9 cellular contexts compared by ENCODE assay signal in genomic region chr14:95524706-95525512, GRCh38. TPM values are rescaled to one million over a fixed set of nuclear protein-coding genes. Genes with fewer than 3 reads are reported as not detected.
DNase-seq lines count a peak whose midpoint lies in the region; ATAC-seq, FAIRE-seq and TF ChIP-seq lines count a peak whose summit lies in the region.
"Had no signal": no experiment of that assay in that cellular context is flagged by ENCODE, and none has a peak within 500 bp of the region (broad histone marks: within the 10 kb centered on the region; RNA-seq: fewer than 3 reads in every experiment).

No MANE protein-coding gene starts in this region.

- H3K4me2 ChIP-seq in K562 (ENCODE audit: insufficient read depth, low read length) = 0 out of 2 replicates have a peak overlapping the region, but pooled peaks have one; percentile 3

- intact Hi-C loops in K562 (cut with micrococcal nuclease) = no loop called here

- no TSS peak for BruUV-seq in K562 (replicated peaks; lab: Mats Ljungman, UMichigan)

- no peaks in the 10 kb centered on the region for H3K9me1 ChIP-seq in K562 (ENCODE audit: control insufficient read depth, insufficient read depth, low read length)

- no peak for TF ChIP-seq EP300 in K562 (IDR thresholded peaks at IDR 0.05; ENCODE audit: low read length)

- TF ChIP-seq CTCF in K562 (IDR thresholded peaks at IDR 0.05 in 2 of 3, conservative IDR thresholded peaks at IDR 0.05 in 1 of 3; ENCODE audit: insufficient read depth in 2 of 3, low read depth in 1 of 3, low read length in 3 of 3) (no peak), neutrophil (IDR thresholded peaks at IDR 0.05) (no peak)

- WGBS in K562 (ENCODE audit: insufficient coverage, low coverage, missing lambda C conversion rate) = 48% methylated on average over 5 of the region's 6 CpGs

- in situ Hi-C loops in K562 (cut with MboI) = loop anchor here (5.0 kb wide), 1 partner anchor 83 kb away; no protein-coding TSS in a partner anchor

- H2AFZ ChIP-seq in K562 (ENCODE audit: low read depth, low read length) = no peak overlapping the region

- H3K36me3 ChIP-seq in K562 (ENCODE audit: control insufficient read depth, insufficient read depth, low read length) (peaks cover 2% of the 10 kb centered on the region; the same call in 1 of the 3 replicates), neutrophil (no peaks in the 10 kb centered on the region)

- H3K27ac ChIP-seq in K562 (ENCODE audit: extremely low read depth, low read depth, low read length) = no peak overlapping the region; the same call in 2 of the 3 replicates
- H3K27ac ChIP-seq in neutrophil = peak overlapping the region; percentile 84

- no peaks in the 10 kb centered on the region for H3K9me3 ChIP-seq in K562 (replicated peaks; ENCODE audit: control insufficient read depth, insufficient read depth, low read depth, low read length)
- H3K9me3 ChIP-seq in neutrophil = no peaks in the 10 kb centered on the region
- H3K9me3 ChIP-seq: gastroesophageal sphincter had no signal

- no peak overlapping the region for H3K4me3 ChIP-seq in K562
- H3K4me3 ChIP-seq in neutrophil (ENCODE audit: low read depth in 1 of 2, low read length in 1 of 2) = peak overlapping the region; percentile 28 to 40
- H3K4me3 ChIP-seq: gastroesophageal sphincter had no signal

- H3K27me3 ChIP-seq in K562 (ENCODE audit: control insufficient read depth in 2 of 2, insufficient read depth in 2 of 2, low read length in 2 of 2) = no peaks in the 10 kb centered on the region
- no peaks in the 10 kb centered on the region for H3K27me3 ChIP-seq in neutrophil
- H3K27me3 ChIP-seq: gastroesophageal sphincter had no signal

- peak; percentile 21 for DNase-seq in NCI-H345 (lab: John Stamatoyannopoulos, UW)
- no peak for DNase-seq in NCI-H345 treated with DMSO at 0.1 percent for 48 hours (lab: John Stamatoyannopoulos, UW; ENCODE audit: unreplicated experiment)
- DNase-seq in M059J (ENCODE audit: low read depth) = peak; percentile 28
- no peak for DNase-seq in K562 (ENCODE audit: extremely low read depth in 1 of 4, low spot score in 3 of 4)
- DNase-seq in foreskin melanocyte = no peak
- DNase-seq in stimulated activated CD4-positive, alpha-beta T cell treated with anti-CD3 and anti-CD28 coated beads, Interleukin-1b, Interleukin-23, amount 100 ng/mL, for 48 hours = no peak

- CTCF ChIA-PET in K562 (lab: Yijun Ruan, JAX; ENCODE audit: low intra/inter-chr PET ratio) = no interaction called here

- H3K79me2 ChIP-seq in K562 (ENCODE audit: control insufficient read depth, insufficient read depth, low read length) = peaks cover 7% of the 10 kb centered on the region

- no peaks in the 10 kb centered on the region for H4K20me1 ChIP-seq in K562 (replicated peaks; ENCODE audit: control insufficient read depth, insufficient read depth, low read length)

- POLR2A ChIA-PET in K562 (lab: Yijun Ruan, JAX) = interaction anchor here (0.6 kb wide), 1 partner anchor 24 kb away, joined by 3 read pairs; no protein-coding TSS in a partner anchor

- TF ChIP-seq POLR2A in K562 (conservative IDR thresholded peaks at IDR 0.05) = no peak

- no peak overlapping the region for H3K9ac ChIP-seq in K562 (ENCODE audit: insufficient read depth in 1 of 2, low read depth in 2 of 2, low read length in 2 of 2)

- peak; percentile 19 for FAIRE-seq in K562 (lab: Jason Lieb, UNC)

- peaks cover 0 to 55% of the 10 kb centered on the region in 2 experiments; a peak in 3 of 5 replicates for H3K4me1 ChIP-seq in K562 (replicated peaks in 1 of 2; ENCODE audit: control insufficient read depth in 2 of 2, insufficient read depth in 2 of 2, low read length in 2 of 2)
- H3K4me1 ChIP-seq in neutrophil (ENCODE audit: control insufficient read depth in 1 of 2, insufficient read depth in 1 of 2, low read depth in 1 of 2, low read length in 1 of 2) = peaks cover 63 to 76% of the 10 kb centered on the region in 2 experiments

- no peak for TF ChIP-seq RAD21 in K562 (CRISPR knock-in tag; conservative IDR thresholded peaks at IDR 0.05 in 1 of 2, IDR thresholded peaks at IDR 0.05 in 1 of 2)

- ATAC-seq in K562 (no peak), HG02840 (IDR thresholded peaks at IDR 0.05; ENCODE audit: low FRiP score, unreplicated experiment) (no peak)
- ATAC-seq: gastroesophageal sphincter had no signal

TF ChIP-seq in K562, 482 proteins besides CTCF, POLR2A, EP300 and RAD21 (continues in another document):
- peak; percentile 56 for TF ChIP-seq CEBPB (tag; IDR thresholded peaks at IDR 0.05)
- no peak for TF ChIP-seq SAFB2 (IDR thresholded peaks at IDR 0.05; ENCODE audit: borderline replicate concordance, low read depth, low read length, severe bottlenecking)
- no peak for TF ChIP-seq PTRF (tag; IDR thresholded peaks at IDR 0.05)
- TF ChIP-seq CEBPG (CRISPR knock-in tag; IDR thresholded peaks at IDR 0.05) = no peak
- peak; percentile 55 to 76; a peak in 3 of 4 replicates for TF ChIP-seq CEBPG (tag; conservative IDR thresholded peaks at IDR 0.05 in 1 of 2, IDR thresholded peaks at IDR 0.05 in 1 of 2)
- 0 out of 2 replicates have a peak, but pooled peaks have one; percentile 25 for TF ChIP-seq CXXC5 (CRISPR knock-in tag; IDR thresholded peaks at IDR 0.05)
- TF ChIP-seq L3MBTL2 (IDR thresholded peaks at IDR 0.05) = peak; percentile 23; the same call in 1 of the 2 replicates
- TF ChIP-seq, protein P1, sequence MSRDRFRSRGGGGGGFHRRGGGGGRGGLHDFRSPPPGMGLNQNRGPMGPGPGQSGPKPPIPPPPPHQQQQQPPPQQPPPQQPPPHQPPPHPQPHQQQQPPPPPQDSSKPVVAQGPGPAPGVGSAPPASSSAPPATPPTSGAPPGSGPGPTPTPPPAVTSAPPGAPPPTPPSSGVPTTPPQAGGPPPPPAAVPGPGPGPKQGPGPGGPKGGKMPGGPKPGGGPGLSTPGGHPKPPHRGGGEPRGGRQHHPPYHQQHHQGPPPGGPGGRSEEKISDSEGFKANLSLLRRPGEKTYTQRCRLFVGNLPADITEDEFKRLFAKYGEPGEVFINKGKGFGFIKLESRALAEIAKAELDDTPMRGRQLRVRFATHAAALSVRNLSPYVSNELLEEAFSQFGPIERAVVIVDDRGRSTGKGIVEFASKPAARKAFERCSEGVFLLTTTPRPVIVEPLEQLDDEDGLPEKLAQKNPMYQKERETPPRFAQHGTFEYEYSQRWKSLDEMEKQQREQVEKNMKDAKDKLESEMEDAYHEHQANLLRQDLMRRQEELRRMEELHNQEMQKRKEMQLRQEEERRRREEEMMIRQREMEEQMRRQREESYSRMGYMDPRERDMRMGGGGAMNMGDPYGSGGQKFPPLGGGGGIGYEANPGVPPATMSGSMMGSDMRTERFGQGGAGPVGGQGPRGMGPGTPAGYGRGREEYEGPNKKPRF (IDR thresholded peaks at IDR 0.05; ENCODE audit: low read depth, low read length) = no peak
- no peak for TF ChIP-seq MEIS2 (IDR thresholded peaks at IDR 0.05; ENCODE audit: partially characterized antibody)
- TF ChIP-seq ATF4 (CRISPR knock-in tag; IDR thresholded peaks at IDR 0.05) = 0 out of 2 replicates have a peak, but pooled peaks have one; percentile 40

RNA-seq across cellular contexts. Expression of gene SYNE3, which starts 8.5 kb away (rescaled TPM):
- total RNA-seq in M059J (2014; rRNA removed; shearing (Covaris generic)) = 0.44 and 2.8 TPM in 2 replicates
- 2.1 and 2.6 TPM in 2 replicates for total RNA-seq in K562 (2011; cell fraction: chromatin; rRNA removed; ENCODE audit: low replicate concordance)
- 1.2 and 1.3 TPM in 2 replicates for total RNA-seq in K562 (2011; cell fraction: nucleolus; rRNA removed)
- 1.8 and 2.3 TPM in 2 replicates for total RNA-seq in K562 (2011; cell fraction: nucleoplasm; rRNA removed)
- total RNA-seq in K562 (2014; rRNA removed) (0.94 and 2.7 TPM in 2 replicates), K562 (2014; rRNA removed; fragmentation: Illumina TruSeq; extraction: Trizol) (0.55 and 0.67 TPM in 2 replicates), K562 (2015; rRNA removed; fragmentation: Illumina TruSeq; extraction: Trizol) (0.47 and 0.79 TPM in 2 replicates), K562 (2021) (2.2 and 3.1 TPM in 2 replicates)
- polyA plus RNA-seq in K562 (2011; rRNA removed) (0.15 and 0.95 TPM in 2 replicates), K562 (2014; fragmentation: Illumina TruSeq; extraction: Trizol) (0.61 and 0.71 TPM in 2 replicates), K562 (2014; fragmentation: Nextera tagmentation; extraction: Ambion mirVana) (under 1 TPM; 0.04 to 0.08 TPM), K562 (2014; rRNA removed) (1.7 and 1.8 TPM in 2 replicates)
- polyA plus RNA-seq in K562 (2011; cell fraction: cytosol; rRNA removed) = 0.10 and 0.47 TPM in 2 replicates
- 0.40 and 1.4 TPM in 2 replicates for polyA plus RNA-seq in K562 (2011; cell fraction: nucleus; rRNA removed)
- polyA plus RNA-seq in K562 (2012) = 1.1 and 2.8 TPM in 2 replicates
- polyA minus RNA-seq in K562 (2011; rRNA and poly(A)+ RNA removed) = 0.14 and 1.0 TPM in 2 replicates
- polyA minus RNA-seq in K562 (2011; cell fraction: cytosol; rRNA and poly(A)+ RNA removed) = 0.82 TPM in 1 of 2 replicates, not detected in the other
- 0.13 and 2.0 TPM in 2 replicates for polyA minus RNA-seq in K562 (2011; cell fraction: nucleus; rRNA and poly(A)+ RNA removed)

RNA-seq across cellular contexts. Expression of gene GLRX5, which starts 9.9 kb away (rescaled TPM):
- 40.9 and 57.1 TPM in 2 replicates for total RNA-seq in M059J (2014; rRNA removed; shearing (Covaris generic))
- total RNA-seq in K562 (2011; cell fraction: chromatin; rRNA removed; ENCODE audit: low replicate concordance) = 11.5 and 14.3 TPM in 2 replicates
- total RNA-seq in K562 (2011; cell fraction: nucleolus; rRNA removed) = 8.3 and 11.6 TPM in 2 replicates
- total RNA-seq in K562 (2011; cell fraction: nucleoplasm; rRNA removed) = 19.2 and 24.9 TPM in 2 replicates
- total RNA-seq in K562 (2014; rRNA removed) (78.4 and 97.8 TPM in 2 replicates), K562 (2014; rRNA removed; fragmentation: Illumina TruSeq; extraction: Trizol) (85.5 and 97.4 TPM in 2 replicates), K562 (2015; rRNA removed; fragmentation: Illumina TruSeq; extraction: Trizol) (56.4 and 57.9 TPM in 2 replicates), K562 (2021) (66.8 and 68.0 TPM in 2 replicates)
- polyA plus RNA-seq in K562 (2011; rRNA removed) (63.8 and 85.2 TPM in 2 replicates), K562 (2014; fragmentation: Illumina TruSeq; extraction: Trizol) (92.8 and 96.8 TPM in 2 replicates), K562 (2014; fragmentation: Nextera tagmentation; extraction: Ambion mirVana) (10 to 100 TPM; 16.7 to 20.0 TPM), K562 (2014; rRNA removed) (66.4 and 73.9 TPM in 2 replicates)
- 31.1 and 72.2 TPM in 2 replicates for polyA plus RNA-seq in K562 (2011; cell fraction: cytosol; rRNA removed)
- polyA plus RNA-seq in K562 (2011; cell fraction: nucleus; rRNA removed) = 9.8 and 21.8 TPM in 2 replicates
- 53.4 and 78.6 TPM in 2 replicates for polyA plus RNA-seq in K562 (2012)
- 32.8 and 34.4 TPM in 2 replicates for polyA minus RNA-seq in K562 (2011; rRNA and poly(A)+ RNA removed)
- 17.5 and 24.9 TPM in 2 replicates for polyA minus RNA-seq in K562 (2011; cell fraction: cytosol; rRNA and poly(A)+ RNA removed)
- polyA minus RNA-seq in K562 (2011; cell fraction: nucleus; rRNA and poly(A)+ RNA removed) = 5.8 and 14.6 TPM in 2 replicates

Comparison
In these comparisons a context has a peak if more than half of its experiments do, and no peak if none do; other contexts are left out.
1. DNase-seq: peak in NCI-H345 (single experiment) and M059J (single experiment); none in NCI-H345 treated with DMSO at 0.1 percent for 48 hours (single experiment), K562 (0 of 4), foreskin melanocyte (single experiment) and stimulated activated CD4-positive, alpha-beta T cell treated with anti-CD3 and anti-CD28 coated beads, Interleukin-1b, Interleukin-23, amount 100 ng/mL, for 48 hours (single experiment).